15 cellular contexts compared by ENCODE assay signal in the genomic region with DNA sequence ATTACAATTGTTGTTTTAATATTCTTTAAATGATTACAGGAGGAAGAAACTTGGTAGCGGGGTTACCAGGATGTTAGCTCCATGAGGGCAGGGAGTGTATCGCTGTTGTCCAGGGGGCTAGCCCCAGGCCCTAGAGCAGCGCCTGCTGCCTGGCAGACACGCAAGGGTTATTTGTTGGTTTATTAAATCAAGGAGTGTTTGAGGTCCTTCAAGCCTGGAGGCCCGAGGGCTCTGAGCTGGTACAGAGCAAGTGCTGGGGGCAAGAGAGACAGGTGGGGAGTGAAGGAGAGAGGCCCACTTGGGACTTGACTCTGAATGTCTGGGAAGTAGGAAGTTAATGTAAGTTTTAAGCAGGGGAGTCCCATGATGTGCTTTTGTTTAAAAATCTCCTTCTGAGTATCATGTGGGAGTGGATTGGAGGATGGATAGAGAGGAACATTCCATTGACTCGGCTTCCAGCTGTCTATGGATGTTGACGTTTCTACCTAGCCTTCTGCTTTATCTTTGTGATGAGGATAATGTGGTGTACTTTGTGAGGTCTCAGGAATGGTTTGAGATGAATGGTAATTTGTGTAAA.
"Had no signal": no experiment of that assay in that cellular context is flagged by ENCODE, and none has a peak within 500 bp of the region (broad histone marks: within the 10 kb centered on the region; RNA-seq: fewer than 3 reads in every experiment).

No MANE protein-coding gene starts in this region.

- ATAC-seq: body of pancreas; stimulated activated naive CD8-positive, alpha-beta T cell treated with anti-CD3 and anti-CD28 coated beads, Interleukin-15, amount 100 ng/mL, for 72 hours had no signal

- H3K9me3 Mint-ChIP-seq: activated CD4-positive, alpha-beta memory T cell treated with anti-CD3 and anti-CD28 coated beads for 36 hours; activated T-helper 1 cell treated with anti-CD3 and anti-CD28 coated beads, Interleukin-12 subunit alpha, Interleukin-12 subunit beta, Interleukin-2, Interleukin-4 antibody, amounts not matched to agents 30 ng/mL and 10 ng/mL and 1 ng/mL, durations not matched to agents 14 hours and 24 hours and 36 hours; immature natural killer cell; stimulated activated naive CD8-positive, alpha-beta T cell treated with anti-CD3 and anti-CD28 coated beads, Interleukin-15, amount 100 ng/mL, for 72 hours; T-helper 2 cell treated with Interferon-gamma antibody and Interleukin-4, amounts not matched to agents 5 μg/mL and 100 μg/mL, for 36 hours had no signal

- DNase-seq: activated CD4-positive, alpha-beta memory T cell treated with anti-CD3 and anti-CD28 coated beads for 36 hours; activated CD4-positive, alpha-beta T cell treated with anti-CD3 and anti-CD28 coated beads for 1 hour; activated CD8-positive, alpha-beta memory T cell treated with anti-CD3 and anti-CD28 coated beads, Interleukin-2, amount 50 U/mL, for 48 hours; activated naive CD4-positive, alpha-beta T cell; body of pancreas; immature natural killer cell; left colon; mammary epithelial cell; ovary; stimulated activated CD4-positive, alpha-beta T cell treated with anti-CD3 and anti-CD28 coated beads, Interleukin-4, amount 100 ng/mL, for 4 hours; stimulated activated naive CD8-positive, alpha-beta T cell treated with anti-CD3 and anti-CD28 coated beads, Interleukin-15, amount 100 ng/mL, for 72 hours; SW 1271 had no signal

- H3K4me1 Mint-ChIP-seq: immature natural killer cell; stimulated activated naive CD8-positive, alpha-beta T cell treated with anti-CD3 and anti-CD28 coated beads, Interleukin-15, amount 100 ng/mL, for 72 hours had no signal

- H3K4me3 Mint-ChIP-seq: activated CD4-positive, alpha-beta memory T cell treated with anti-CD3 and anti-CD28 coated beads for 36 hours; activated T-helper 1 cell treated with anti-CD3 and anti-CD28 coated beads, Interleukin-12 subunit alpha, Interleukin-12 subunit beta, Interleukin-2, Interleukin-4 antibody, amounts not matched to agents 30 ng/mL and 10 ng/mL and 1 ng/mL, durations not matched to agents 14 hours and 24 hours and 36 hours; immature natural killer cell; stimulated activated naive CD8-positive, alpha-beta T cell treated with anti-CD3 and anti-CD28 coated beads, Interleukin-15, amount 100 ng/mL, for 72 hours; T-helper 2 cell treated with Interferon-gamma antibody and Interleukin-4, amounts not matched to agents 5 μg/mL and 100 μg/mL, for 36 hours had no signal

- H3K9me3 ChIP-seq: body of pancreas, ovary, thoracic aorta had no signal

- H3K27me3 ChIP-seq: body of pancreas, ovary had no signal

- H3K36me3 ChIP-seq: ovary, thoracic aorta had no signal

- H3K4me3 ChIP-seq: body of pancreas, ovary, thoracic aorta had no signal

- H3K27ac ChIP-seq: body of pancreas, ovary, thoracic aorta had no signal

- H3K27me3 Mint-ChIP-seq: stimulated activated naive CD8-positive, alpha-beta T cell treated with anti-CD3 and anti-CD28 coated beads, Interleukin-15, amount 100 ng/mL, for 72 hours had no signal

- H3K27ac Mint-ChIP-seq: activated CD4-positive, alpha-beta memory T cell treated with anti-CD3 and anti-CD28 coated beads for 36 hours; activated T-helper 1 cell treated with anti-CD3 and anti-CD28 coated beads, Interleukin-12 subunit alpha, Interleukin-12 subunit beta, Interleukin-2, Interleukin-4 antibody, amounts not matched to agents 30 ng/mL and 10 ng/mL and 1 ng/mL, durations not matched to agents 14 hours and 24 hours and 36 hours; immature natural killer cell; T-helper 2 cell treated with Interferon-gamma antibody and Interleukin-4, amounts not matched to agents 5 μg/mL and 100 μg/mL, for 36 hours had no signal

- H3K36me3 Mint-ChIP-seq: activated CD4-positive, alpha-beta memory T cell treated with anti-CD3 and anti-CD28 coated beads for 36 hours; immature natural killer cell had no signal
